17 cellular contexts compared by ENCODE assay signal in the genomic region with DNA sequence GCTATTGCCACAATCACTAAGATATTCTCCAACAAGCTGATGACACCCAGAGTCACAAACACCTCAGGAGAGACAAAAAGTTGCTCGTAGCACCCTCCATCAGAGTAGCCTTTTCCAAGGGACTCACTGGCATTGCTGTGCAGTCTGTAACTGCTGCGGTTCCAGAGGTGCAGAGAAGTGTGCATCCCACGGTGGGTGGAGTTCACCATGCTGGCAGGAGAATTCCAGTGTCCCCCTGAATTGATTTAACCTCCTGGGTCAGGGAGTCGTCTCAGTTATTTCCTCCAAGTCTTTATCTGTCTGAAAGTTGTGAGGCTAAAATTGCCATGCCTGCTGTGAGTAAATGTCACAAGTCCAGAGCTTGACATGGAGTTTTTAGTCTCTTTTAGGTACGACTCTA. TPM values are rescaled to one million over a fixed set of nuclear protein-coding genes. Genes with fewer than 3 reads are reported as not detected.
DNase-seq lines count a peak whose midpoint lies in the region; ATAC-seq and TF ChIP-seq lines count a peak whose summit lies in the region.
"Had no signal": no experiment of that assay in that cellular context is flagged by ENCODE, and none has a peak within 500 bp of the region (broad histone marks: within the 10 kb centered on the region; RNA-seq: fewer than 3 reads in every experiment).

No MANE protein-coding gene starts in this region.

- no peak overlapping the region for H4K91ac ChIP-seq in IMR-90 (ENCODE audit: insufficient read depth, low read depth, low read length)

- dilution Hi-C loops in IMR-90 (cut with HindIII; ENCODE audit: low sequenced_read_pairs, unreplicated experiment) = no loop called here

- H2BK120ac ChIP-seq in IMR-90 (ENCODE audit: low read depth, low read length) = no peak overlapping the region

- H3K4me1 ChIP-seq in IMR-90 (ENCODE audit: control insufficient read depth, insufficient read depth, low read length) (no peaks in the 10 kb centered on the region; the same call in 1 of the 2 replicates), right cardiac atrium (ENCODE audit: control insufficient read depth, insufficient read depth, low read length) (no peaks in the 10 kb centered on the region)
- H3K4me1 ChIP-seq: uterus had no signal

- peaks cover 37% of the 10 kb centered on the region for H3K4me1 Mint-ChIP-seq in nephron progenitor cell
- no peaks in the 10 kb centered on the region for H3K4me1 Mint-ChIP-seq in activated CD4-positive, alpha-beta T cell treated with anti-CD3 and anti-CD28 coated beads for 36 hours

- ATAC-seq in IMR-90 (ENCODE audit: low read depth) = no peak
- no peak for ATAC-seq in activated CD4-positive, alpha-beta T cell treated with anti-CD3 and anti-CD28 coated beads for 36 hours
- ATAC-seq in GM18502 (IDR thresholded peaks at IDR 0.05; ENCODE audit: poor library complexity, unreplicated experiment) = no peak
- no peak for ATAC-seq in HG03439 (IDR thresholded peaks at IDR 0.05; ENCODE audit: unreplicated experiment)
- no peak for ATAC-seq in right cardiac atrium
- ATAC-seq: stimulated activated naive CD8-positive, alpha-beta T cell treated with anti-CD3 and anti-CD28 coated beads, Interleukin-15, Interleukin-2, amounts not matched to agents 100 U/mL and 50 U/mL, for 24 hours had no signal

- POLR2A ChIA-PET in IMR-90 (lab: Charles Lee; ENCODE audit: unreplicated experiment) = interaction anchor here (0.6 kb wide), 1 partner anchor 1204 kb away, joined by 3 read pairs; no protein-coding TSS in a partner anchor
- POLR2A ChIA-PET in activated CD4-positive, alpha-beta T cell treated with anti-CD3 and anti-CD28 coated beads for 36 hours (lab: Charles Lee) = no interaction called here

- H2BK20ac ChIP-seq in IMR-90 (ENCODE audit: low read depth, low read length) = no peak overlapping the region

- H3K23ac ChIP-seq in IMR-90 (ENCODE audit: low read depth, low read length) = no peak overlapping the region

- H2AK5ac ChIP-seq in IMR-90 (ENCODE audit: low read depth, low read length) = no peak overlapping the region

- no peak for TF ChIP-seq POLR2A in IMR-90 (IDR thresholded peaks at IDR 0.05; ENCODE audit: low read depth, low read length)

- H4K8ac ChIP-seq in IMR-90 (ENCODE audit: low read depth in 2 of 2, low read length in 2 of 2) = no peak overlapping the region

- H3K18ac ChIP-seq in IMR-90 (ENCODE audit: low read depth, low read length) = no peak overlapping the region

- no peak overlapping the region for H3K27ac ChIP-seq in IMR-90 (ENCODE audit: insufficient read depth, low read length)
- no peak overlapping the region for H3K27ac ChIP-seq in right cardiac atrium (ENCODE audit: low read length)
- H3K27ac ChIP-seq: uterus, VCaP had no signal

- H3K14ac ChIP-seq in IMR-90 (replicated peaks; ENCODE audit: low read depth, low read length) = no peak overlapping the region

- H2BK15ac ChIP-seq in IMR-90 (ENCODE audit: low read depth, low read length) = no peak overlapping the region

- peak overlapping the region; percentile 48 for H3K4me2 ChIP-seq in IMR-90 (ENCODE audit: low read depth, low read length)

- H2BK5ac ChIP-seq in IMR-90 (ENCODE audit: low read depth, low read length, poor library complexity, severe bottlenecking) = no peak overlapping the region

- H3K9ac ChIP-seq in IMR-90 (ENCODE audit: low read depth, low read length) = no peak overlapping the region

- CTCF ChIA-PET in IMR-90 (lab: Yijun Ruan, JAX) = interaction anchor here (0.6 to 0.9 kb wide), 2 partner anchors 9 to 404 kb away, joined by 3 to 6 read pairs; no protein-coding TSS in a partner anchor
- CTCF ChIA-PET in activated CD4-positive, alpha-beta T cell treated with anti-CD3 and anti-CD28 coated beads for 36 hours (lab: Charles Lee) = interaction anchor here (0.5 kb wide), 1 partner anchor 684 kb away, joined by 6 read pairs; no protein-coding TSS in a partner anchor

- TF ChIP-seq CTCF in AG10803 (conservative IDR thresholded peaks at IDR 0.05; ENCODE audit: low read length) = no peak
- TF ChIP-seq CTCF in IMR-90 (conservative IDR thresholded peaks at IDR 0.05; ENCODE audit: low read depth, low read length) = no peak
- TF ChIP-seq CTCF in choroid plexus epithelial cell (conservative IDR thresholded peaks at IDR 0.05; ENCODE audit: low read depth, low read length) = no peak
- no peak for TF ChIP-seq CTCF in nephron progenitor cell (IDR thresholded peaks at IDR 0.05)

- no peaks in the 10 kb centered on the region for H3K36me3 Mint-ChIP-seq in nephron progenitor cell (ENCODE audit: low read depth)
- H3K36me3 Mint-ChIP-seq in activated CD4-positive, alpha-beta T cell treated with anti-CD3 and anti-CD28 coated beads for 36 hours (ENCODE audit: low read depth) = no peaks in the 10 kb centered on the region

- no peak overlapping the region for H4K5ac ChIP-seq in IMR-90 (ENCODE audit: low read depth, low read length)

- H3K27ac Mint-ChIP-seq in nephron progenitor cell = peak overlapping the region; percentile 93
- no peak overlapping the region for H3K27ac Mint-ChIP-seq in activated CD4-positive, alpha-beta T cell treated with anti-CD3 and anti-CD28 coated beads for 36 hours
- H3K27ac Mint-ChIP-seq: activated T-helper 2 cell treated with anti-CD3 and anti-CD28 coated beads, Interferon-gamma antibody, Interleukin-2, Interleukin-4, amounts not matched to agents 10 μg/mL and 5 μg/mL and 100 μg/mL, durations not matched to agents 14 hours and 24 hours and 36 hours had no signal

- no peak overlapping the region for H3K4ac ChIP-seq in IMR-90 (ENCODE audit: low read depth, low read length)

- H3K27me3 Mint-ChIP-seq in nephron progenitor cell (ENCODE audit: low read depth, poor library complexity) = no peaks in the 10 kb centered on the region
- no peaks in the 10 kb centered on the region for H3K27me3 Mint-ChIP-seq in activated CD4-positive, alpha-beta T cell treated with anti-CD3 and anti-CD28 coated beads for 36 hours

- no peak overlapping the region for H2AK9ac ChIP-seq in IMR-90 (replicated peaks; ENCODE audit: low read depth, low read length, poor library complexity)

- no TSS peak for BruUV-seq in IMR-90 (replicated peaks; lab: Mats Ljungman, UMichigan)

- in situ Hi-C loops in IMR-90 (cut with MboI; ENCODE audit: low sequenced_read_pairs) = no loop called here

- H3K9me3 ChIP-seq in IMR-90 (ENCODE audit: control insufficient read depth, insufficient read depth, low read length) (no peaks in the 10 kb centered on the region), right cardiac atrium (ENCODE audit: control insufficient read depth, low read length) (no peaks in the 10 kb centered on the region)
- H3K9me3 ChIP-seq: uterus had no signal

- H3K9me3 Mint-ChIP-seq in nephron progenitor cell = peaks cover 11% of the 10 kb centered on the region
- H3K9me3 Mint-ChIP-seq in activated CD4-positive, alpha-beta T cell treated with anti-CD3 and anti-CD28 coated beads for 36 hours (ENCODE audit: low read depth) = no peaks in the 10 kb centered on the region

- H3K4me3 ChIP-seq in AG10803 (ENCODE audit: low read length) (peak overlapping the region; percentile 27), IMR-90 (ENCODE audit: insufficient read depth, low read depth, low read length) (no peak overlapping the region), choroid plexus epithelial cell (ENCODE audit: low read depth, low read length) (peak overlapping the region; percentile 4), right cardiac atrium (ENCODE audit: low read length) (no peak overlapping the region)
- H3K4me3 ChIP-seq: lung, uterus had no signal

- no peak for DNase-seq in AG10803 (ENCODE audit: low read depth)
- DNase-seq in IMR-90 = no peak
- no peak for DNase-seq in choroid plexus epithelial cell (ENCODE audit: low read depth)
- DNase-seq in nephron progenitor cell = peak; percentile 25
- DNase-seq in activated CD4-positive, alpha-beta T cell treated with anti-CD3 and anti-CD28 coated beads for 36 hours = no peak
- no peak for DNase-seq in right cardiac atrium
- DNase-seq: activated CD8-positive, alpha-beta memory T cell treated with anti-CD3 and anti-CD28 coated beads for 24 hours; stimulated activated CD4-positive, alpha-beta T cell treated with anti-CD3 and anti-CD28 coated beads, Interleukin-12 subunit alpha, Interleukin-12 subunit beta, amount 100 ng/mL, for 4 hours; stimulated activated naive CD8-positive, alpha-beta T cell treated with anti-CD3 and anti-CD28 coated beads, Interleukin-15, Interleukin-2, amounts not matched to agents 100 U/mL and 50 U/mL, for 24 hours; uterus had no signal

- no peaks in the 10 kb centered on the region for H4K20me1 ChIP-seq in IMR-90 (ENCODE audit: insufficient read depth, low read length)

- H3K79me1 ChIP-seq in IMR-90 (ENCODE audit: low read depth in 1 of 2, low read length in 2 of 2) = no peaks in the 10 kb centered on the region

- H3K9me1 ChIP-seq in IMR-90 (ENCODE audit: insufficient read depth, low read length) = no peaks in the 10 kb centered on the region

- no peak overlapping the region for H3K56ac ChIP-seq in IMR-90 (ENCODE audit: extremely low read depth, insufficient read depth, low read length)

- no peak for TF ChIP-seq RAD21 in IMR-90 (IDR thresholded peaks at IDR 0.05; ENCODE audit: low read length)

- H2AFZ ChIP-seq in IMR-90 (replicated peaks; ENCODE audit: low read length, poor library complexity) = peak overlapping the region; percentile 67

- no peaks in the 10 kb centered on the region for H3K36me3 ChIP-seq in IMR-90 (ENCODE audit: control insufficient read depth, insufficient read depth, low read length)
- H3K36me3 ChIP-seq: uterus had no signal

- H3K27me3 ChIP-seq in IMR-90 (ENCODE audit: control insufficient read depth, insufficient read depth, low read length) (peaks cover 4% of the 10 kb centered on the region; the same call in 1 of the 2 replicates), right cardiac atrium (ENCODE audit: control insufficient read depth, insufficient read depth) (no peaks in the 10 kb centered on the region)
- H3K27me3 ChIP-seq: uterus had no signal

- 17% methylated on average over 1 of the region's 5 CpGs; no CpG with 5 or more reads in 1 of the 2 experiments for WGBS in IMR-90 (ENCODE audit: extremely low coverage in 2 of 2, insufficient read length in 1 of 2), 2 experiments
- WGBS in right cardiac atrium = 16% methylated on average over 5 of the region's 5 CpGs

- intact Hi-C loops in IMR-90 (cut with micrococcal nuclease) = loop anchor here (10.0 kb wide), 1 partner anchor 177 kb away; no protein-coding TSS in a partner anchor
- intact Hi-C loops in activated CD4-positive, alpha-beta T cell treated with anti-CD3 and anti-CD28 coated beads for 36 hours (cut with DNase I, micrococcal nuclease) = no loop called here
- intact Hi-C loops in right cardiac atrium (cut with DNase I) = no loop called here

- H3K4me3 Mint-ChIP-seq in nephron progenitor cell = peak overlapping the region; percentile 80
- no peak overlapping the region for H3K4me3 Mint-ChIP-seq in activated CD4-positive, alpha-beta T cell treated with anti-CD3 and anti-CD28 coated beads for 36 hours

RNA-seq across cellular contexts. Expression of gene MC4R, which starts 0.4 kb away (rescaled TPM):
- 0.18 and 0.28 TPM in 2 replicates for total RNA-seq in IMR-90 (2012; rRNA removed)
- 0.09 and 0.14 TPM in 2 replicates for polyA plus RNA-seq in IMR-90 (2012; rRNA removed)
- polyA plus RNA-seq in IMR-90 (2012; cell fraction: cytosol; rRNA removed) = 0.02 and 0.08 TPM in 2 replicates
- not detected in 2 replicates for polyA plus RNA-seq in IMR-90 (2012; cell fraction: nucleus; rRNA removed; ENCODE audit: low replicate concordance)
- not detected for total RNA-seq in activated CD4-positive, alpha-beta T cell treated with anti-CD3 and anti-CD28 coated beads for 36 hours
- not detected for total RNA-seq in right cardiac atrium
- polyA plus RNA-seq in right cardiac atrium = not detected
- total RNA-seq: activated T-helper 2 cell treated with anti-CD3 and anti-CD28 coated beads, Interferon-gamma antibody, Interleukin-2, Interleukin-4, amounts not matched to agents 10 μg/mL and 5 μg/mL and 100 μg/mL, durations not matched to agents 14 hours and 24 hours and 36 hours; endothelial cell of umbilical vein had no signal
- polyA plus RNA-seq: BJ, endothelial cell of umbilical vein had no signal

Comparison
In these comparisons a context has a peak if more than half of its experiments do, and no peak if none do; other contexts are left out.
1. H3K4me3 ChIP-seq: peak in AG10803 (single experiment) and choroid plexus epithelial cell (single experiment); none in IMR-90 (single experiment) and right cardiac atrium (single experiment).